ENCODE assay signal across 1 cellular context in the genomic region with DNA sequence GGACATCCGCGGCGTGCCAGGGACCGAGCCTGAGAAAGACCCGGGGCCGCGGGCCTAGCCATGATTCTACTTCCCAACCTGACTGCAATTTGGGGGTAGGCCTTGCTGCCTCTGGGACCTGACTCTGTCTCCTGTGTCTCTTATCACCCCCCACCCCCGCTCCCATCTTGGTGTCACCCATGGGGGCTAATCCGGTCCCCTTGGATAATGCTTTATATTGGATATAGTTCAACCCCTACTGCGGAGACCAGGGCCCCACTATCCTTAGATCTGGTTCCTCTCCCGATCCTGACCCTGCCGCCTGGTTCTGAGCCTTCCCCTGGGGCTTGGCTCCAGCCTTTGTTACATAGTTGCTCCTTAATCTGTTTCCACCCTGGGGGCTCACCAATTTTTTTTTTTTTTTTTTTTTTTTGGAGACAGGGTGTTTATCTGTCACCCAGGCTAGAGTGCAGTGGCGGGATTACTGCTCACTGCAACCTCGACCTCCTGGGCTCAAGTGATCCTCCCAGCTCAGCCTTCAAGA.
TF ChIP-seq lines count a peak whose summit lies in the region.

No MANE protein-coding gene starts in this region.

TF ChIP-seq in GM23338, 12 proteins besides CTCF, POLR2A, EP300 and RAD21 (continued from another document):
- TF ChIP-seq, protein P1, sequence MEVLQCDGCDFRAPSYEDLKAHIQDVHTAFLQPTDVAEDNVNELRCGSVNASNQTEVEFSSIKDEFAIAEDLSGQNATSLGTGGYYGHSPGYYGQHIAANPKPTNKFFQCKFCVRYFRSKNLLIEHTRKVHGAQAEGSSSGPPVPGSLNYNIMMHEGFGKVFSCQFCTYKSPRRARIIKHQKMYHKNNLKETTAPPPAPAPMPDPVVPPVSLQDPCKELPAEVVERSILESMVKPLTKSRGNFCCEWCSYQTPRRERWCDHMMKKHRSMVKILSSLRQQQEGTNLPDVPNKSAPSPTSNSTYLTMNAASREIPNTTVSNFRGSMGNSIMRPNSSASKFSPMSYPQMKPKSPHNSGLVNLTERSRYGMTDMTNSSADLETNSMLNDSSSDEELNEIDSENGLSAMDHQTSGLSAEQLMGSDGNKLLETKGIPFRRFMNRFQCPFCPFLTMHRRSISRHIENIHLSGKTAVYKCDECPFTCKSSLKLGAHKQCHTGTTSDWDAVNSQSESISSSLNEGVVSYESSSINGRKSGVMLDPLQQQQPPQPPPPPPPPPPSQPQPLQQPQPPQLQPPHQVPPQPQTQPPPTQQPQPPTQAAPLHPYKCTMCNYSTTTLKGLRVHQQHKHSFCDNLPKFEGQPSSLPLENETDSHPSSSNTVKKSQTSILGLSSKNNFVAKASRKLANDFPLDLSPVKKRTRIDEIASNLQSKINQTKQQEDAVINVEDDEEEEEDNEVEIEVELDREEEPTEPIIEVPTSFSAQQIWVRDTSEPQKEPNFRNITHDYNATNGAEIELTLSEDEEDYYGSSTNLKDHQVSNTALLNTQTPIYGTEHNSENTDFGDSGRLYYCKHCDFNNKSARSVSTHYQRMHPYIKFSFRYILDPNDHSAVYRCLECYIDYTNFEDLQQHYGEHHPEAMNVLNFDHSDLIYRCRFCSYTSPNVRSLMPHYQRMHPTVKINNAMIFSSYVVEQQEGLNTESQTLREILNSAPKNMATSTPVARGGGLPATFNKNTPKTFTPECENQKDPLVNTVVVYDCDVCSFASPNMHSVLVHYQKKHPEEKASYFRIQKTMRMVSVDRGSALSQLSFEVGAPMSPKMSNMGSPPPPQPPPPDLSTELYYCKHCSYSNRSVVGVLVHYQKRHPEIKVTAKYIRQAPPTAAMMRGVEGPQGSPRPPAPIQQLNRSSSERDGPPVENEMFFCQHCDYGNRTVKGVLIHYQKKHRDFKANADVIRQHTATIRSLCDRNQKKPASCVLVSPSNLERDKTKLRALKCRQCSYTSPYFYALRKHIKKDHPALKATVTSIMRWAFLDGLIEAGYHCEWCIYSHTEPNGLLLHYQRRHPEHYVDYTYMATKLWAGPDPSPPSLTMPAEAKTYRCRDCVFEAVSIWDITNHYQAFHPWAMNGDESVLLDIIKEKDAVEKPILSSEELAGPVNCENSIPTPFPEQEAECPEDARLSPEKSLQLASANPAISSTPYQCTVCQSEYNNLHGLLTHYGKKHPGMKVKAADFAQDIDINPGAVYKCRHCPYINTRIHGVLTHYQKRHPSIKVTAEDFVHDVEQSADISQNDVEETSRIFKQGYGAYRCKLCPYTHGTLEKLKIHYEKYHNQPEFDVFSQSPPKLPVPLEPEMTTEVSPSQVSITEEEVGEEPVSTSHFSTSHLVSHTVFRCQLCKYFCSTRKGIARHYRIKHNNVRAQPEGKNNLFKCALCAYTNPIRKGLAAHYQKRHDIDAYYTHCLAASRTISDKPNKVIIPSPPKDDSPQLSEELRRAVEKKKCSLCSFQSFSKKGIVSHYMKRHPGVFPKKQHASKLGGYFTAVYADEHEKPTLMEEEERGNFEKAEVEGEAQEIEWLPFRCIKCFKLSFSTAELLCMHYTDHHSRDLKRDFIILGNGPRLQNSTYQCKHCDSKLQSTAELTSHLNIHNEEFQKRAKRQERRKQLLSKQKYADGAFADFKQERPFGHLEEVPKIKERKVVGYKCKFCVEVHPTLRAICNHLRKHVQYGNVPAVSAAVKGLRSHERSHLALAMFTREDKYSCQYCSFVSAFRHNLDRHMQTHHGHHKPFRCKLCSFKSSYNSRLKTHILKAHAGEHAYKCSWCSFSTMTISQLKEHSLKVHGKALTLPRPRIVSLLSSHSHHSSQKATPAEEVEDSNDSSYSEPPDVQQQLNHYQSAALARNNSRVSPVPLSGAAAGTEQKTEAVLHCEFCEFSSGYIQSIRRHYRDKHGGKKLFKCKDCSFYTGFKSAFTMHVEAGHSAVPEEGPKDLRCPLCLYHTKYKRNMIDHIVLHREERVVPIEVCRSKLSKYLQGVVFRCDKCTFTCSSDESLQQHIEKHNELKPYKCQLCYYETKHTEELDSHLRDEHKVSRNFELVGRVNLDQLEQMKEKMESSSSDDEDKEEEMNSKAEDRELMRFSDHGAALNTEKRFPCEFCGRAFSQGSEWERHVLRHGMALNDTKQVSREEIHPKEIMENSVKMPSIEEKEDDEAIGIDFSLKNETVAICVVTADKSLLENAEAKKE (CRISPR knock-in tag; IDR thresholded peaks at IDR 0.05): no peak
- TF ChIP-seq, protein P2, sequence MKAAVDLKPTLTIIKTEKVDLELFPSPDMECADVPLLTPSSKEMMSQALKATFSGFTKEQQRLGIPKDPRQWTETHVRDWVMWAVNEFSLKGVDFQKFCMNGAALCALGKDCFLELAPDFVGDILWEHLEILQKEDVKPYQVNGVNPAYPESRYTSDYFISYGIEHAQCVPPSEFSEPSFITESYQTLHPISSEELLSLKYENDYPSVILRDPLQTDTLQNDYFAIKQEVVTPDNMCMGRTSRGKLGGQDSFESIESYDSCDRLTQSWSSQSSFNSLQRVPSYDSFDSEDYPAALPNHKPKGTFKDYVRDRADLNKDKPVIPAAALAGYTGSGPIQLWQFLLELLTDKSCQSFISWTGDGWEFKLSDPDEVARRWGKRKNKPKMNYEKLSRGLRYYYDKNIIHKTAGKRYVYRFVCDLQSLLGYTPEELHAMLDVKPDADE (IDR thresholded peaks at IDR 0.05): no peak
- TF ChIP-seq STAT1 (IDR thresholded peaks at IDR 0.05; ENCODE audit: unreplicated experiment) (no peak), JUNB (IDR thresholded peaks at IDR 0.05; ENCODE audit: unreplicated experiment) (no peak), ZNF114 (CRISPR knock-in tag; IDR thresholded peaks at IDR 0.05) (no peak)
